19 cellular contexts compared by ENCODE assay signal in genomic region chr7:33754933-33755928, GRCh38.
DNase-seq lines count a peak whose midpoint lies in the region; ATAC-seq lines count a peak whose summit lies in the region.
"Had no signal": no experiment of that assay in that cellular context is flagged by ENCODE, and none has a peak within 500 bp of the region (broad histone marks: within the 10 kb centered on the region; RNA-seq: fewer than 3 reads in every experiment).

No MANE protein-coding gene starts in this region.

- H2BK5ac ChIP-seq in mesendoderm (ENCODE audit: low read length): no peak overlapping the region

- no peak overlapping the region for H2BK120ac ChIP-seq in mesendoderm (ENCODE audit: low read depth, low read length)

- no peak overlapping the region for H2AK5ac ChIP-seq in mesendoderm (ENCODE audit: low read length)

- no peaks in the 10 kb centered on the region for H3K9me3 ChIP-seq in HAP-1
- H3K9me3 ChIP-seq: gastrocnemius medialis, tibial artery had no signal

- H3K36me3 ChIP-seq in HAP-1 (replicated peaks) (no peaks in the 10 kb centered on the region), mesendoderm (ENCODE audit: control insufficient read depth, insufficient read depth, low read length) (no peaks in the 10 kb centered on the region)
- H3K36me3 ChIP-seq: gastrocnemius medialis, tibial artery had no signal

- H3K4me1 ChIP-seq in HAP-1 (no peaks in the 10 kb centered on the region), mesendoderm (ENCODE audit: control insufficient read depth, low read depth, low read length) (no peaks in the 10 kb centered on the region)

- H3K23ac ChIP-seq in mesendoderm (ENCODE audit: low read length): no peak overlapping the region

- no peak for ATAC-seq in GM18511 (IDR thresholded peaks at IDR 0.05; ENCODE audit: unreplicated experiment)
- ATAC-seq: gastrocnemius medialis, T-cell had no signal

- DNase-seq in HAP-1 (ENCODE audit: low spot score in 2 of 2) (peak; percentile 10 to 28), NCI-H1092 treated with DMSO at 0.1 percent for 48 hours (lab: John Stamatoyannopoulos, UW) (peak; percentile 62), RPMI7951 (ENCODE audit: low read depth) (peak; percentile 47), mesendoderm (no peak), amniotic stem cell (lab: John Stamatoyannopoulos, UW) (no peak), cortex of kidney (lab: John Stamatoyannopoulos, UW) (no peak)
- DNase-seq: activated CD4-positive, alpha-beta T cell treated with anti-CD3 and anti-CD28 coated beads, Interleukin-2, amount 10 ng/mL, durations not matched to agents 7 days and 5 days; activated CD8-positive, alpha-beta memory T cell treated with anti-CD3 and anti-CD28 coated beads, Interleukin-2, amount 50 U/mL, for 4 hours; activated effector memory CD4-positive, alpha-beta T cell treated with anti-CD3 and anti-CD28 coated beads, Interleukin-2, amount 50 U/mL, for 16 hours; gastrocnemius medialis; HFFc6; left cardiac atrium; occipital lobe; stimulated activated CD4-positive, alpha-beta T cell treated with anti-CD3 and anti-CD28 coated beads, Interleukin-2, amount 100 ng/mL, for 24 hours; stimulated activated naive CD4-positive, alpha-beta T cell treated with Interleukin-2 at 50 U/mL for 16 hours; T-cell; tibial artery had no signal

- no peak overlapping the region for H3K4ac ChIP-seq in mesendoderm (ENCODE audit: low read depth, low read length)

- no peak overlapping the region for H4K5ac ChIP-seq in mesendoderm (ENCODE audit: low read length)

- H3K27me3 ChIP-seq in HAP-1 (ENCODE audit: low read depth): no peaks in the 10 kb centered on the region
- H3K27me3 ChIP-seq in mesendoderm (ENCODE audit: insufficient read depth, low read length, poor library complexity): no peaks in the 10 kb centered on the region
- H3K27me3 ChIP-seq: gastrocnemius medialis, tibial artery had no signal

- H3K9ac ChIP-seq in mesendoderm (ENCODE audit: low read length): no peak overlapping the region

- peak overlapping the region; percentile 0 for H3K56ac ChIP-seq in mesendoderm (ENCODE audit: low read length)

- in situ Hi-C loops in HAP-1 (cut with MboI; ENCODE audit: low sequenced_read_pairs): no loop called here

- H3K4me3 ChIP-seq in HAP-1 (no peak overlapping the region), mesendoderm (ENCODE audit: low read length) (no peak overlapping the region)
- H3K4me3 ChIP-seq: gastrocnemius medialis, tibial artery had no signal

- H3K18ac ChIP-seq in mesendoderm (ENCODE audit: low read length): peak overlapping the region; percentile 40

- no peak overlapping the region for H4K8ac ChIP-seq in mesendoderm (ENCODE audit: low read depth, low read length)

- no CpG with 5 or more reads among the region's 15 CpGs for WGBS in mesendoderm (ENCODE audit: extremely low coverage, insufficient coverage, low lambda C conversion rate)

- H3K4me2 ChIP-seq in mesendoderm (ENCODE audit: low read length): no peak overlapping the region

- H3K27ac ChIP-seq in mesendoderm (ENCODE audit: low read depth, low read length): no peak overlapping the region
- H3K27ac ChIP-seq: HL-60, tibial artery had no signal

- H3K79me2 ChIP-seq in mesendoderm (ENCODE audit: control insufficient read depth, insufficient read depth, low read length): no peaks in the 10 kb centered on the region

- no peaks in the 10 kb centered on the region for H3K79me1 ChIP-seq in mesendoderm (ENCODE audit: low read length)

- no peak overlapping the region for H2BK15ac ChIP-seq in mesendoderm (replicated peaks; ENCODE audit: low read depth)

Comparison
In these comparisons a context has a peak if more than half of its experiments do, and no peak if none do; other contexts are left out.
1. DNase-seq: peak in HAP-1 (2 of 2), NCI-H1092 treated with DMSO at 0.1 percent for 48 hours (single experiment) and RPMI7951 (single experiment); none in mesendoderm (single experiment), amniotic stem cell (single experiment) and cortex of kidney (single experiment).